26 cellular contexts compared by ENCODE assay signal in the genomic region with DNA sequence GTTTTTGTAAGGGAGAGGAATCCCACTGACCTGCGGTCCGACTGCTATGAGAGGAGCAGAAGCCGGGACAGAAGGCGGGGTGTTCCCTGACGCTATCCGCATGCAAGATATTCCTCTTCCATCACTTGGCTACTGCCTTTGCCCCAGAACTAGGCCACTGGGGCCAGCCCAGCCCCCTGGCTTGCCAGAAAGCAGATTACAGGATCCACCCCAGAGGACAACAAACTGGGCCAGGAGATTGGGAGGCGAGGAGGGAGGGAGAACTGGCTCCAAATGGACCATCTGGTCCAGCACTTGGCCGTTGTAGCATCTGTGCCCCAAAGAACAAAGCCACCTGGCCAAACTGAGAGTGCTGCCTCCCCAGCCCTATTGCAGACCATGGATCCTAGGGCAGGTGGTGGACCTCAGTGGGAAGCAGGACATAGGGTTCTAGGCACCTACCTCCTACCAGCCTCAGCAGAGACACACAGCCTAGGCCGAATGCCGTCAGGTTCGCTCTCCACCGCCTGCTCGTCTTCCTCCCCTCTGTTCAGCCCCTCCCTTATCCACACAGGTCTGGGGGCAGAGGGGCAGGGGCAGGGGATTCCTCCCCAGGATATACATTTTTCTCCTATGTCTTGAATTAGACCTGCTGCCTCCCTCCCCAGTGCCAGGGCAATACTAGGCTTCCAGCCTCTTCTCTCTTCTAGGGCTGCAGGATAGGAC. TPM values are rescaled to one million over a fixed set of nuclear protein-coding genes. Genes with fewer than 3 reads are reported as not detected.
A peak's percentile ranks its signal among the peaks of the same experiment; 100 is the strongest.
DNase-seq lines count a peak whose midpoint lies in the region; ATAC-seq and TF ChIP-seq lines count a peak whose summit lies in the region.
"Had no signal": no experiment of that assay in that cellular context is flagged by ENCODE, and none has a peak within 500 bp of the region (broad histone marks: within the 10 kb centered on the region; RNA-seq: fewer than 3 reads in every experiment).

No MANE protein-coding gene starts in this region.

- H3K4me2 ChIP-seq in osteoblast (ENCODE audit: insufficient read depth, low read length): no peak overlapping the region
- H3K4me2 ChIP-seq: A549, SK-N-SH had no signal

- peaks cover 23% of the 10 kb centered on the region for H4K20me1 ChIP-seq in osteoblast (ENCODE audit: insufficient read depth, low read length)

- H3K27ac ChIP-seq in osteoblast (ENCODE audit: low read depth, low read length): no peak overlapping the region
- H3K27ac ChIP-seq: A549 had no signal

- H3K4me1 ChIP-seq in osteoblast (ENCODE audit: insufficient read depth, low read length): peaks cover 26% of the 10 kb centered on the region

- DNase-seq in DMS 273 treated with DMSO at 0.1 percent for 48 hours (lab: John Stamatoyannopoulos, UW): peak; percentile 47
- peak; percentile 60 for DNase-seq in NCI-H69 (lab: John Stamatoyannopoulos, UW)
- DNase-seq in cerebellum (ENCODE audit: low spot score): peak; percentile 95
- DNase-seq in osteoblast (ENCODE audit: insufficient read length, low spot score, missing footprints): peak; percentile 70
- no peak for DNase-seq in activated CD4-positive, alpha-beta T cell treated with anti-CD3 and anti-CD28 coated beads, Interleukin-2, amount 50 U/mL, for 1 hour
- DNase-seq in NCI-H2081 (lab: John Stamatoyannopoulos, UW): no peak
- DNase-seq: BE2C; COR-L47; DND-41; H9; HFFc6; MG63; NCI-H1092; NCI-H146; NCI-H2029; NCI-H226; NCI-H526 treated with DMSO at 0.1 percent for 48 hours; NK-92 treated with Interleukin-12 subunit alpha and Interleukin-12 subunit beta, amount 100 ng/mL, for 24 hours; SIG-M5; SK-N-SH had no signal

- H3K79me2 ChIP-seq in osteoblast (ENCODE audit: insufficient read depth, low read length): peaks cover 3% of the 10 kb centered on the region

- no peak overlapping the region for H2AFZ ChIP-seq in osteoblast (ENCODE audit: low read length)

- H3K36me3 ChIP-seq in osteoblast (ENCODE audit: insufficient read depth, low read length): no peaks in the 10 kb centered on the region
- H3K36me3 ChIP-seq: BE2C, MG63 had no signal

- H3K27me3 ChIP-seq in osteoblast (ENCODE audit: insufficient read depth, low read length): peaks cover 15% of the 10 kb centered on the region
- H3K27me3 ChIP-seq: BE2C, MG63 had no signal

- H3K4me3 ChIP-seq in osteoblast (ENCODE audit: insufficient read depth, low read length): no peak overlapping the region
- H3K4me3 ChIP-seq: A549, K562, MG63 had no signal

- TF ChIP-seq CTCF in osteoblast (IDR thresholded peaks at IDR 0.05; ENCODE audit: extremely low read depth, low read depth, low read length): no peak

- no peaks in the 10 kb centered on the region for H3K9me3 ChIP-seq in osteoblast (ENCODE audit: low read depth, low read length)
- H3K9me3 ChIP-seq: A549, BE2C, MG63, SK-N-SH had no signal

- ATAC-seq in HG03159 (IDR thresholded peaks at IDR 0.05; ENCODE audit: unreplicated experiment): no peak
- ATAC-seq: A549, HepG2, K562, Panc1 had no signal

RNA-seq across cellular contexts. Expression of a gene that starts 4.0 kb away (rescaled TPM):
- 65.2 TPM for total RNA-seq in cerebellum
- 6.2 and 10.6 TPM in 2 replicates for total RNA-seq in osteoblast
- total RNA-seq: HepG2, HT-29 had no signal

Comparison
In these comparisons a context has a peak if more than half of its experiments do, and no peak if none do; other contexts are left out.
1. DNase-seq: peak in DMS 273 treated with DMSO at 0.1 percent for 48 hours (single experiment), NCI-H69 (single experiment), cerebellum (single experiment) and osteoblast (single experiment); none in activated CD4-positive, alpha-beta T cell treated with anti-CD3 and anti-CD28 coated beads, Interleukin-2, amount 50 U/mL, for 1 hour (single experiment) and NCI-H2081 (0 of 2).